Comparison of ENCODE assay signal across 25 cellular contexts in genomic region chr1:47912756-47913155, GRCh38.
"Had no signal": no experiment of that assay in that cellular context is flagged by ENCODE, and none has a peak within 500 bp of the region (broad histone marks: within the 10 kb centered on the region; RNA-seq: fewer than 3 reads in every experiment).

No MANE protein-coding gene starts in this region.

- H3K36me3 Mint-ChIP-seq: immature natural killer cell; mesothelial cell of epicardium; naive B cell; natural killer cell; stimulated activated naive B cell treated with anti-CD40 and anti-IgM and Interleukin-4, amounts not matched to agents 10 μg/mL and 1 μg/mL and 100 μg/mL, for 72 hours had no signal

- H3K4me1 ChIP-seq: left lung, prostate gland, stomach, upper lobe of right lung had no signal

- H3K4me3 Mint-ChIP-seq: immature natural killer cell; mesothelial cell of epicardium; naive B cell; natural killer cell; stimulated activated naive B cell treated with anti-CD40 and anti-IgM and Interleukin-4, amounts not matched to agents 10 μg/mL and 1 μg/mL and 100 μg/mL, for 72 hours had no signal

- H3K27ac ChIP-seq: left lung, ovary, prostate gland, stomach, thoracic aorta, tibial artery, upper lobe of right lung had no signal

- H3K27ac Mint-ChIP-seq: immature natural killer cell; mesothelial cell of epicardium; naive B cell; natural killer cell; stimulated activated naive B cell treated with anti-CD40 and anti-IgM and Interleukin-4, amounts not matched to agents 10 μg/mL and 1 μg/mL and 100 μg/mL, for 72 hours had no signal

- H3K36me3 ChIP-seq: left lung, ovary, prostate gland, stomach, thoracic aorta, tibial artery, upper lobe of right lung had no signal

- H3K27me3 ChIP-seq: left lung, ovary, stomach, tibial artery, upper lobe of right lung had no signal

- H3K4me3 ChIP-seq: left lung, lung, ovary, prostate gland, smooth muscle cell, stomach, thoracic aorta, tibial artery, upper lobe of right lung had no signal

- H3K9me3 ChIP-seq: left lung, ovary, prostate gland, stomach, thoracic aorta, tibial artery, upper lobe of right lung had no signal

- H3K9me3 Mint-ChIP-seq: immature natural killer cell; mesothelial cell of epicardium; natural killer cell; stimulated activated naive B cell treated with anti-CD40 and anti-IgM and Interleukin-4, amounts not matched to agents 10 μg/mL and 1 μg/mL and 100 μg/mL, for 72 hours had no signal

- H3K4me1 Mint-ChIP-seq: immature natural killer cell; naive B cell; natural killer cell; stimulated activated naive B cell treated with anti-CD40 and anti-IgM and Interleukin-4, amounts not matched to agents 10 μg/mL and 1 μg/mL and 100 μg/mL, for 72 hours had no signal

- DNase-seq: head of caudate nucleus; hippocampal formation; immature natural killer cell; kidney; left colon; left lung; mesendoderm; naive B cell; natural killer cell; ovary; retina; right cardiac atrium; stimulated activated CD4-positive, alpha-beta T cell treated with anti-CD3 and anti-CD28 coated beads, Interleukin-1b, Interleukin-23, amount 100 ng/mL, for 48 hours; stimulated activated CD4-positive, alpha-beta T cell treated with anti-CD3 and anti-CD28 coated beads, Interleukin-2, amount 100 ng/mL, for 48 hours; stimulated activated naive B cell treated with anti-CD40 and anti-IgM and Interleukin-4, amounts not matched to agents 10 μg/mL and 1 μg/mL and 100 μg/mL, for 72 hours; stimulated activated naive CD8-positive, alpha-beta T cell treated with anti-CD3 and anti-CD28 coated beads, Interleukin-15, Interleukin-2, amounts not matched to agents 100 U/mL and 50 U/mL, for 24 hours; stomach; tibial artery; trophoblast cell; upper lobe of right lung had no signal
